ENCODE assay signal across 21 cellular contexts in the genomic region with DNA sequence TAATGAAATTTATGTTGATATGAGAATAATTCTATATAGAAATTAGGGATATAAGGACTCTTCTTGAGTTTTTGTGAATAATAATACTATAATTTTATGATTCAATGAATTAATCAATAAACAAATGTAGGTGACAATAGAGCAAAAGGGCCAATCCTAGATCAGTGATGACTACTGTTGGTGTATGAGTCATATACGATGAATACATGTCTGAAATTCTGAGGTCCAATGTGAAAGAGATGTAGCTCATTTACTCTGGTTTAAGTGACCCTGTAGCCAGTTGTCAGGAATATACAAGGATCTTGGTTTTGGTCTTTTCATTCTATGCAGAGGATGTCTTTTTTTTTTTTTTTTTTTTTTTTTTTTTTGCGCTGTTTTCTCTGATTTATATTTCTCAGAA.
"Had no signal": no experiment of that assay in that cellular context is flagged by ENCODE, and none has a peak within 500 bp of the region (broad histone marks: within the 10 kb centered on the region; RNA-seq: fewer than 3 reads in every experiment).

No MANE protein-coding gene starts in this region.

- H3K4me1 Mint-ChIP-seq: activated CD4-positive, alpha-beta T cell treated with anti-CD3 and anti-CD28 coated beads, Interleukin-2, amount 10 ng/mL, durations not matched to agents 7 days and 5 days; immature natural killer cell; naive thymus-derived CD8-positive, alpha-beta T cell; stimulated activated effector memory CD8-positive, alpha-beta T cell treated with anti-CD3 and anti-CD28 coated beads, Interleukin-12 subunit alpha, Interleukin-12 subunit beta, amount 100 ng/mL, for 72 hours had no signal

- H3K27ac Mint-ChIP-seq: activated CD4-positive, alpha-beta T cell treated with anti-CD3 and anti-CD28 coated beads, Interleukin-2, amount 10 ng/mL, durations not matched to agents 7 days and 5 days; activated CD8-positive, alpha-beta T cell treated with anti-CD3 and anti-CD28 coated beads, Interleukin-2, amount 10 ng/mL, durations not matched to agents 7 days and 5 days; activated naive CD4-positive, alpha-beta T cell treated with anti-CD3 and anti-CD28 coated beads for 36 hours; immature natural killer cell; naive thymus-derived CD8-positive, alpha-beta T cell; stimulated activated effector memory CD8-positive, alpha-beta T cell treated with anti-CD3 and anti-CD28 coated beads, Interleukin-12 subunit alpha, Interleukin-12 subunit beta, amount 100 ng/mL, for 72 hours had no signal

- DNase-seq: activated CD4-positive, alpha-beta T cell treated with anti-CD3 and anti-CD28 coated beads, Interleukin-2, amount 10 ng/mL, durations not matched to agents 7 days and 5 days; activated CD8-positive, alpha-beta T cell treated with anti-CD3 and anti-CD28 coated beads, Interleukin-2, amount 10 ng/mL, durations not matched to agents 7 days and 5 days; activated naive CD4-positive, alpha-beta T cell treated with anti-CD3 and anti-CD28 coated beads for 36 hours; activated T-cell treated with anti-CD3 and anti-CD28 coated beads, Interleukin-2, amount 50 U/mL, for 4 hours; cerebellar nuclear complex; cortex of kidney; effector CD4-positive, alpha-beta T cell; immature natural killer cell; mesenchymal stem cell; mucosa of descending colon; naive thymus-derived CD8-positive, alpha-beta T cell; pancreas; stimulated activated CD4-positive, alpha-beta T cell treated with anti-CD3 and anti-CD28 coated beads, Interleukin-4, amount 100 ng/mL, for 24 hours; stomach; T1000; trophoblast cell had no signal

- H3K9me3 Mint-ChIP-seq: activated CD4-positive, alpha-beta T cell treated with anti-CD3 and anti-CD28 coated beads, Interleukin-2, amount 10 ng/mL, durations not matched to agents 7 days and 5 days; activated naive CD4-positive, alpha-beta T cell treated with anti-CD3 and anti-CD28 coated beads for 36 hours; activated T-cell treated with anti-CD3 and anti-CD28 coated beads, Interleukin-2, amount 50 U/mL, for 4 hours; immature natural killer cell; naive thymus-derived CD8-positive, alpha-beta T cell; stimulated activated effector memory CD8-positive, alpha-beta T cell treated with anti-CD3 and anti-CD28 coated beads, Interleukin-12 subunit alpha, Interleukin-12 subunit beta, amount 100 ng/mL, for 72 hours had no signal

- ATAC-seq: activated CD4-positive, CD25-positive, alpha-beta regulatory T cell treated with anti-CD3 and anti-CD28 coated beads, Interleukin-2, amount 50 U/mL, for 24 hours; activated CD8-positive, alpha-beta T cell treated with anti-CD3 and anti-CD28 coated beads, Interleukin-2, amount 10 ng/mL, durations not matched to agents 7 days and 5 days; activated T-cell treated with anti-CD3 and anti-CD28 coated beads, Interleukin-2, amount 50 U/mL, for 4 hours; esophagus mucosa; gastroesophageal sphincter; mucosa of descending colon; naive thymus-derived CD8-positive, alpha-beta T cell; pancreas; sciatic nerve; stimulated activated effector memory CD8-positive, alpha-beta T cell treated with anti-CD3 and anti-CD28 coated beads, Interleukin-12 subunit alpha, Interleukin-12 subunit beta, amount 100 ng/mL, for 72 hours had no signal

- H3K36me3 Mint-ChIP-seq: immature natural killer cell; naive thymus-derived CD8-positive, alpha-beta T cell; stimulated activated effector memory CD8-positive, alpha-beta T cell treated with anti-CD3 and anti-CD28 coated beads, Interleukin-12 subunit alpha, Interleukin-12 subunit beta, amount 100 ng/mL, for 72 hours had no signal

- H3K4me3 Mint-ChIP-seq: activated CD4-positive, alpha-beta T cell treated with anti-CD3 and anti-CD28 coated beads, Interleukin-2, amount 10 ng/mL, durations not matched to agents 7 days and 5 days; activated CD8-positive, alpha-beta T cell treated with anti-CD3 and anti-CD28 coated beads, Interleukin-2, amount 10 ng/mL, durations not matched to agents 7 days and 5 days; activated naive CD4-positive, alpha-beta T cell treated with anti-CD3 and anti-CD28 coated beads for 36 hours; activated T-cell treated with anti-CD3 and anti-CD28 coated beads, Interleukin-2, amount 50 U/mL, for 4 hours; immature natural killer cell; naive thymus-derived CD8-positive, alpha-beta T cell; stimulated activated effector memory CD8-positive, alpha-beta T cell treated with anti-CD3 and anti-CD28 coated beads, Interleukin-12 subunit alpha, Interleukin-12 subunit beta, amount 100 ng/mL, for 72 hours had no signal
